ENCODE assay signal across 13 cellular contexts in the genomic region with DNA sequence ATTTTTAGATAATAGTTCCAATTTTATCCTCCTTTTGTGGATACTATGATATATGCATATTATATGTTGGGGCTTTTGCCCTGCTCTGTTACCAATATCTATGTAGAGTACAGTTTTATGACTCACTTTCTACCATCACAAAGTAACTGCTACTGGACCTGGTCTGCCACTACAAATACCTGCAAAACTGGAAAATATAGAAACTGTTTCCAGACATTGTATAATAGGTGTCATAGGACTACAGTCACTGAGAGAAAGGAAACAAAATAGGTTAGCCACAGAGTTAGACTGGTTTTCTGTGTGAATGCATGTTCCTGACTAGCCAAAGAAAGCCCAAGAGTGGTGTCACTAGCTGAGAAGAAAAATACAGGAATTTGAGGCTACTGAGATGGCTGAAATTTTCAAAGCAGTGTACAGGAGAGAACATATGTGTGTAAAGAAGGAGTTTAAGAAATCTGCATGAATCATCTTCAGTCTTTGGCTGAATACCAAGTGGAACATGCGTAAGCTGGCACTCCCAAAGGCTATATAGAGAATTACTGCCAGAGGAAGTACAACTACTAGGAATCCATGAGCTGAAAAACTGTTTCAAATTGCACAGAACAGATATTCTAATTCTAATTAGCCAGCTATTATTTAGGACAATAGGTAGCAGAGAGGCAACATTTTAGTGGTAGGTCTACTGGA. TPM values are rescaled to one million over a fixed set of nuclear protein-coding genes. Genes with fewer than 3 reads are reported as not detected.
DNase-seq lines count a peak whose midpoint lies in the region; ATAC-seq and TF ChIP-seq lines count a peak whose summit lies in the region.
"Had no signal": no experiment of that assay in that cellular context is flagged by ENCODE, and none has a peak within 500 bp of the region (broad histone marks: within the 10 kb centered on the region; RNA-seq: fewer than 3 reads in every experiment).

No MANE protein-coding gene starts in this region.

- DNase-seq in EL (peak; percentile 67), NOMO-1 (lab: John Stamatoyannopoulos, UW; ENCODE audit: unreplicated experiment in 2 of 2) (peak; percentile 23 to 35), epithelial cell of proximal tubule (ENCODE audit: low read depth) (peak; percentile 32), psoas muscle (no peak), NCI-H1436 (lab: John Stamatoyannopoulos, UW) (no peak), T-helper 2 cell (no peak)
- no peak for DNase-seq in activated T-cell treated with anti-CD3 and anti-CD28 coated beads, Interleukin-2, amount 50 U/mL, for 72 hours
- DNase-seq: activated CD4-positive, CD25-positive, alpha-beta regulatory T cell; activated naive CD8-positive, alpha-beta T cell treated with anti-CD3 and anti-CD28 coated beads for 36 hours; stimulated activated CD4-positive, alpha-beta T cell treated with anti-CD3 and anti-CD28 coated beads, Interleukin-4, amount 100 ng/mL, for 1 hour had no signal

- WGBS in psoas muscle, 3 donors: 49 to 69% (median 60%) methylated on average over 1 of the region's 1 CpG

- no peaks in the 10 kb centered on the region for H3K27me3 ChIP-seq in psoas muscle (ENCODE audit: insufficient read depth in 3 of 3, low read length in 2 of 3)

- no peak overlapping the region for H3K4me3 Mint-ChIP-seq in activated T-cell treated with anti-CD3 and anti-CD28 coated beads, Interleukin-2, amount 50 U/mL, for 72 hours
- H3K4me3 Mint-ChIP-seq: activated naive CD8-positive, alpha-beta T cell treated with anti-CD3 and anti-CD28 coated beads for 36 hours; type B pancreatic cell had no signal

- no peaks in the 10 kb centered on the region for H3K4me1 ChIP-seq in psoas muscle

- no peaks in the 10 kb centered on the region for H3K9me3 ChIP-seq in psoas muscle

- no peaks in the 10 kb centered on the region for H3K36me3 ChIP-seq in psoas muscle (ENCODE audit: insufficient read depth in 1 of 2, low read depth in 1 of 2)

- no peaks in the 10 kb centered on the region for H3K4me1 Mint-ChIP-seq in activated T-cell treated with anti-CD3 and anti-CD28 coated beads, Interleukin-2, amount 50 U/mL, for 72 hours (ENCODE audit: low read depth)
- H3K4me1 Mint-ChIP-seq: activated naive CD8-positive, alpha-beta T cell treated with anti-CD3 and anti-CD28 coated beads for 36 hours had no signal

- H3K27ac Mint-ChIP-seq in activated T-cell treated with anti-CD3 and anti-CD28 coated beads, Interleukin-2, amount 50 U/mL, for 72 hours: no peak overlapping the region
- H3K27ac Mint-ChIP-seq: activated naive CD8-positive, alpha-beta T cell treated with anti-CD3 and anti-CD28 coated beads for 36 hours; type B pancreatic cell had no signal

- peak in 3 of 4 donors; percentile 54 to 75 (median 54) for ATAC-seq in psoas muscle
- no peak for ATAC-seq in activated T-cell treated with anti-CD3 and anti-CD28 coated beads, Interleukin-2, amount 50 U/mL, for 72 hours (replicated peaks in 1 of 2)
- ATAC-seq in GM19395 (IDR thresholded peaks at IDR 0.05; ENCODE audit: unreplicated experiment): no peak

- H3K36me3 Mint-ChIP-seq in activated T-cell treated with anti-CD3 and anti-CD28 coated beads, Interleukin-2, amount 50 U/mL, for 72 hours (ENCODE audit: insufficient read depth in 2 of 2): no peaks in the 10 kb centered on the region
- H3K36me3 Mint-ChIP-seq: activated naive CD8-positive, alpha-beta T cell treated with anti-CD3 and anti-CD28 coated beads for 36 hours; type B pancreatic cell had no signal

- no peaks in the 10 kb centered on the region for H3K9me3 Mint-ChIP-seq in activated T-cell treated with anti-CD3 and anti-CD28 coated beads, Interleukin-2, amount 50 U/mL, for 72 hours
- H3K9me3 Mint-ChIP-seq: activated naive CD8-positive, alpha-beta T cell treated with anti-CD3 and anti-CD28 coated beads for 36 hours; type B pancreatic cell had no signal

- H3K4me3 ChIP-seq in epithelial cell of proximal tubule (ENCODE audit: low read depth, low read length) (no peak overlapping the region), psoas muscle (no peak overlapping the region)

- peak; percentile 20 for TF ChIP-seq CTCF in epithelial cell of proximal tubule (conservative IDR thresholded peaks at IDR 0.05; ENCODE audit: low read depth, low read length)
- no peak for TF ChIP-seq CTCF in psoas muscle (IDR thresholded peaks at IDR 0.05)

- intact Hi-C loops in psoas muscle (cut with DNase I): no loop called here

- H3K27ac ChIP-seq in psoas muscle: no peak overlapping the region
- H3K27ac ChIP-seq: KMS-11 had no signal

- H3K27me3 Mint-ChIP-seq in activated T-cell treated with anti-CD3 and anti-CD28 coated beads, Interleukin-2, amount 50 U/mL, for 72 hours (ENCODE audit: low read depth): no peaks in the 10 kb centered on the region
- H3K27me3 Mint-ChIP-seq: activated naive CD8-positive, alpha-beta T cell treated with anti-CD3 and anti-CD28 coated beads for 36 hours; type B pancreatic cell had no signal

RNA-seq across cellular contexts. Expression of a gene that starts 29.0 kb away (rescaled TPM):
- total RNA-seq in epithelial cell of proximal tubule (12.9 and 35.9 TPM in 2 replicates), psoas muscle (10 to 100 TPM; 30.6 to 39.1 (median 35.0) TPM)
- 10 to 100 TPM; 37.5 to 55.1 (median 46.6) TPM for polyA plus RNA-seq in psoas muscle
- 1 to 10 TPM; 6.3 to 7.8 TPM for total RNA-seq in activated T-cell treated with anti-CD3 and anti-CD28 coated beads, Interleukin-2, amount 50 U/mL, for 72 hours

Comparison
In these comparisons a context has a peak if more than half of its experiments do, and no peak if none do; other contexts are left out.
1. DNase-seq: peak in EL (single experiment), NOMO-1 (2 of 2) and epithelial cell of proximal tubule (single experiment); none in psoas muscle (0 of 2), activated T-cell treated with anti-CD3 and anti-CD28 coated beads, Interleukin-2, amount 50 U/mL, for 72 hours (0 of 2), NCI-H1436 (single experiment) and T-helper 2 cell (0 of 5).
2. ATAC-seq: peak in psoas muscle (3 of 4); none in activated T-cell treated with anti-CD3 and anti-CD28 coated beads, Interleukin-2, amount 50 U/mL, for 72 hours (0 of 2) and GM19395 (single experiment).